14 cellular contexts compared by ENCODE assay signal in the genomic region with DNA sequence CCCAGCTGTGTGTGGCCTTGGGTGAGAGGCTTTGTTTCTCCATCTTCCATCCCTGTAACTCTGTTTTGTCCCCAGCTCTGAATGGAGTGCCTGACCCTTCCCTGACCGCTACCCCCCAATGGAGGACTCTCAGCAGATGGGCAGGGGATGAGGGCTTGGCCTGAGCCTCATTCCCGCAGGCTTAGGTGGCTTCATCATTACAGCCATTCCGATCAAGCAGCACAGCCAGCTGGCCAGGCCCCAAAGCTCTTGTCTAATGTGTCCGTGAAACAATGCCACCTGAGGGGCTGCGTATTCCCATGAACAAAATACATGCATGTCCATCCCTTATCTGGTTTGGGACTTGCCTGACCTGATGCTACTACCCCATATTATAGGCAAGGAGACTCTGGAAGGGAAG. TPM values are rescaled to one million over a fixed set of nuclear protein-coding genes. Genes with fewer than 3 reads are reported as not detected.
DNase-seq lines count a peak whose midpoint lies in the region; ATAC-seq, FAIRE-seq and TF ChIP-seq lines count a peak whose summit lies in the region.
"Had no signal": no experiment of that assay in that cellular context is flagged by ENCODE, and none has a peak within 500 bp of the region (broad histone marks: within the 10 kb centered on the region; RNA-seq: fewer than 3 reads in every experiment).

No MANE protein-coding gene starts in this region.

- no peak for TF ChIP-seq CTCF in astrocyte (IDR thresholded peaks at IDR 0.05; ENCODE audit: insufficient read depth, low read depth, low read length)
- TF ChIP-seq CTCF in glutamatergic neuron (IDR thresholded peaks at IDR 0.05; ENCODE audit: partially characterized antibody, unreplicated experiment) = no peak

- peaks cover 10% of the 10 kb centered on the region for H3K79me2 ChIP-seq in astrocyte (ENCODE audit: insufficient read depth, low read length)

- H3K9ac ChIP-seq in astrocyte (ENCODE audit: low read length) (no peak overlapping the region), subcutaneous abdominal adipose tissue (ENCODE audit: low read length in 5 of 5) (peak overlapping the region in 4 of 5 donors; percentile 8 to 68 (median 50))

- H3K4me3 Mint-ChIP-seq in astrocyte (ENCODE audit: unreplicated experiment) (no peak overlapping the region), glutamatergic neuron (ENCODE audit: unreplicated experiment) (peak overlapping the region; percentile 42)
- H3K4me3 Mint-ChIP-seq: activated CD4-positive, alpha-beta T cell treated with anti-CD3 and anti-CD28 coated beads, Interleukin-2, amount 10 ng/mL, durations not matched to agents 7 days and 5 days; activated naive CD4-positive, alpha-beta T cell treated with anti-CD3 and anti-CD28 coated beads, Interleukin-2, amount 50 U/mL, for 24 hours had no signal

- FAIRE-seq in astrocyte (lab: Jason Lieb, UNC) = no peak
- FAIRE-seq: endometrium had no signal

- H3K9me3 ChIP-seq in astrocyte (ENCODE audit: insufficient read depth, low read depth, low read length) (no peaks in the 10 kb centered on the region), subcutaneous abdominal adipose tissue (ENCODE audit: control insufficient read depth in 5 of 5, low read length in 5 of 5) (no peaks in the 10 kb centered on the region)
- H3K9me3 ChIP-seq: upper lobe of right lung had no signal

- H3K4me1 Mint-ChIP-seq in astrocyte (ENCODE audit: low read depth, unreplicated experiment) (peaks cover 17% of the 10 kb centered on the region), glutamatergic neuron (ENCODE audit: low read depth, unreplicated experiment) (peaks cover 21% of the 10 kb centered on the region)

- H3K4me3 ChIP-seq in astrocyte (ENCODE audit: insufficient read depth, low read depth, low read length) (no peak overlapping the region), subcutaneous abdominal adipose tissue (ENCODE audit: low read depth in 1 of 5, low read length in 5 of 5) (peak overlapping the region in 2 of 5 donors; percentile 1 to 40)
- H3K4me3 ChIP-seq: cardiac muscle cell, upper lobe of right lung had no signal

- ATAC-seq in GM19035 (IDR thresholded peaks at IDR 0.05; ENCODE audit: unreplicated experiment) (no peak), HG03139 (IDR thresholded peaks at IDR 0.05; ENCODE audit: unreplicated experiment) (no peak)
- ATAC-seq: upper lobe of right lung had no signal

- peaks cover 3% of the 10 kb centered on the region for H3K36me3 Mint-ChIP-seq in astrocyte (ENCODE audit: low read depth, unreplicated experiment)
- no peaks in the 10 kb centered on the region for H3K36me3 Mint-ChIP-seq in glutamatergic neuron (ENCODE audit: unreplicated experiment)
- H3K36me3 Mint-ChIP-seq: activated naive CD4-positive, alpha-beta T cell treated with anti-CD3 and anti-CD28 coated beads, Interleukin-2, amount 50 U/mL, for 24 hours had no signal

- H3K4me1 ChIP-seq in astrocyte (ENCODE audit: insufficient read depth, low read length) (peaks cover 22% of the 10 kb centered on the region), subcutaneous abdominal adipose tissue (ENCODE audit: control insufficient read depth in 5 of 5, insufficient read depth in 5 of 5, low read length in 5 of 5) (peaks cover 30 to 74% (median 60%) of the 10 kb centered on the region in 5 donors)

- H3K27ac Mint-ChIP-seq in astrocyte (ENCODE audit: unreplicated experiment) (peak overlapping the region; percentile 77), glutamatergic neuron (ENCODE audit: unreplicated experiment) (peak overlapping the region; percentile 70)
- H3K27ac Mint-ChIP-seq: activated CD4-positive, alpha-beta T cell treated with anti-CD3 and anti-CD28 coated beads, Interleukin-2, amount 10 ng/mL, durations not matched to agents 7 days and 5 days; activated naive CD4-positive, alpha-beta T cell treated with anti-CD3 and anti-CD28 coated beads, Interleukin-2, amount 50 U/mL, for 24 hours had no signal

- H4K20me1 ChIP-seq in astrocyte (ENCODE audit: insufficient read depth, low read length) = peaks cover 8% of the 10 kb centered on the region

- H3K27me3 Mint-ChIP-seq in astrocyte (ENCODE audit: low read depth, unreplicated experiment) (no peaks in the 10 kb centered on the region), glutamatergic neuron (ENCODE audit: unreplicated experiment) (peaks cover 11% of the 10 kb centered on the region)
- H3K27me3 Mint-ChIP-seq: activated naive CD4-positive, alpha-beta T cell treated with anti-CD3 and anti-CD28 coated beads, Interleukin-2, amount 50 U/mL, for 24 hours had no signal

- H3K36me3 ChIP-seq in astrocyte (ENCODE audit: insufficient read depth, low read length) = no peaks in the 10 kb centered on the region
- peaks cover 0 to 3% (median under 1%) of the 10 kb centered on the region in 5 donors for H3K36me3 ChIP-seq in subcutaneous abdominal adipose tissue (ENCODE audit: control insufficient read depth in 5 of 5, insufficient read depth in 5 of 5, low read length in 5 of 5)
- H3K36me3 ChIP-seq: cardiac muscle cell, upper lobe of right lung had no signal

- H3K9me3 Mint-ChIP-seq in astrocyte (ENCODE audit: unreplicated experiment) = no peaks in the 10 kb centered on the region
- H3K9me3 Mint-ChIP-seq in glutamatergic neuron (ENCODE audit: unreplicated experiment) = peaks cover 3% of the 10 kb centered on the region
- H3K9me3 Mint-ChIP-seq: activated CD4-positive, alpha-beta T cell treated with anti-CD3 and anti-CD28 coated beads, Interleukin-2, amount 10 ng/mL, durations not matched to agents 7 days and 5 days; activated naive CD4-positive, alpha-beta T cell treated with anti-CD3 and anti-CD28 coated beads, Interleukin-2, amount 50 U/mL, for 24 hours had no signal

- H3K27ac ChIP-seq in astrocyte (ENCODE audit: low read depth, low read length) (no peak overlapping the region), subcutaneous abdominal adipose tissue (ENCODE audit: low read depth, low read length) (peak overlapping the region; percentile 92)
- H3K27ac ChIP-seq: cardiac muscle cell, upper lobe of right lung had no signal

- H3K27me3 ChIP-seq in astrocyte (ENCODE audit: insufficient read depth, low read length) = no peaks in the 10 kb centered on the region
- H3K27me3 ChIP-seq in subcutaneous abdominal adipose tissue (ENCODE audit: control insufficient read depth in 5 of 5, insufficient read depth in 4 of 5, low read length in 5 of 5) = no peaks in the 10 kb centered on the region
- H3K27me3 ChIP-seq: upper lobe of right lung had no signal

- peak; percentile 20 for DNase-seq in NCI-H1092 treated with DMSO at 0.1 percent for 48 hours (lab: John Stamatoyannopoulos, UW)
- no peak for DNase-seq in NCI-H1092 (lab: John Stamatoyannopoulos, UW)
- DNase-seq in astrocyte (ENCODE audit: low read depth) = peak; percentile 50
- peak; percentile 40 for DNase-seq in glutamatergic neuron
- no peak for DNase-seq in NCI-H187 treated with DMSO at 0.1 percent for 48 hours (lab: John Stamatoyannopoulos, UW)
- DNase-seq: 8988T; activated CD4-positive, alpha-beta T cell treated with anti-CD3 and anti-CD28 coated beads, Interleukin-2, amount 10 ng/mL, durations not matched to agents 7 days and 5 days had no signal

- H2AFZ ChIP-seq in astrocyte (ENCODE audit: low read depth, low read length) = peak overlapping the region; percentile 12

- peak overlapping the region; percentile 43 for H3K4me2 ChIP-seq in astrocyte (ENCODE audit: low read length)

RNA-seq across cellular contexts. Expression of a gene that starts 3.9 kb away (rescaled TPM):
- total RNA-seq in astrocyte (23.0 and 26.7 TPM in 2 replicates), glutamatergic neuron (ENCODE audit: unreplicated experiment) (23.5 TPM)

RNA-seq across cellular contexts. Expression of a gene that starts 22.9 kb away (rescaled TPM):
- total RNA-seq in astrocyte (58.5 and 66.4 TPM in 2 replicates), glutamatergic neuron (ENCODE audit: unreplicated experiment) (121 TPM)

RNA-seq across cellular contexts. Expression of a gene that starts 43.8 kb away (rescaled TPM):
- 0.20 and 0.29 TPM in 2 replicates for total RNA-seq in astrocyte
- total RNA-seq in glutamatergic neuron (ENCODE audit: unreplicated experiment) = 3.8 TPM

RNA-seq across cellular contexts. Expression of a gene that starts 49.0 kb away (rescaled TPM):
- total RNA-seq in astrocyte (5.2 and 6.0 TPM in 2 replicates), glutamatergic neuron (ENCODE audit: unreplicated experiment) (8.6 TPM)

Comparison
In these comparisons a context has a peak if more than half of its experiments do, and no peak if none do; other contexts are left out.
1. DNase-seq: peak in NCI-H1092 treated with DMSO at 0.1 percent for 48 hours (single experiment), astrocyte (single experiment) and glutamatergic neuron (single experiment); none in NCI-H1092 (single experiment) and NCI-H187 treated with DMSO at 0.1 percent for 48 hours (single experiment).